In genomic region chr16:71893888-71894228, GRCh38 we compare ENCODE assay signal across 9 cellular contexts. TPM values are rescaled to one million over a fixed set of nuclear protein-coding genes. Genes with fewer than 3 reads are reported as not detected.
DNase-seq lines count a peak whose midpoint lies in the region; ATAC-seq and TF ChIP-seq lines count a peak whose summit lies in the region.
"Had no signal": no experiment of that assay in that cellular context is flagged by ENCODE, and none has a peak within 500 bp of the region (broad histone marks: within the 10 kb centered on the region; RNA-seq: fewer than 3 reads in every experiment).

No MANE protein-coding gene starts in this region.

- H3K27me3 ChIP-seq in right atrium auricular region (no peaks in the 10 kb centered on the region), brain microvascular endothelial cell (replicated peaks) (no peaks in the 10 kb centered on the region), mononuclear cell (ENCODE audit: insufficient read depth, low read length) (no peaks in the 10 kb centered on the region), aorta (ENCODE audit: control insufficient read depth in 1 of 2, insufficient read depth in 2 of 2, low read length in 1 of 2) (no peaks in the 10 kb centered on the region)

- H3K4me1 ChIP-seq in right atrium auricular region (peaks cover 0 to 27% of the 10 kb centered on the region in 2 donors), mononuclear cell (ENCODE audit: insufficient read depth, low read length) (peaks cover 37% of the 10 kb centered on the region), aorta (ENCODE audit: control insufficient read depth in 1 of 2, insufficient read depth in 2 of 2, low read length in 2 of 2) (no peaks in the 10 kb centered on the region)

- in situ Hi-C loops in brain microvascular endothelial cell (cut with HindIII; ENCODE audit: low pct_ligation_motif_present, low sequenced_read_pairs): no loop called here

- peak overlapping the region; percentile 99 for H3K27ac ChIP-seq in right atrium auricular region
- peak overlapping the region; percentile 91 for H3K27ac ChIP-seq in brain microvascular endothelial cell
- peak overlapping the region; percentile 31 to 99 for H3K27ac ChIP-seq in aorta (ENCODE audit: low read depth in 1 of 2, low read length in 2 of 2)

- H3K9me3 ChIP-seq in right atrium auricular region (no peaks in the 10 kb centered on the region), mononuclear cell (ENCODE audit: low read depth, low read length) (no peaks in the 10 kb centered on the region), aorta (ENCODE audit: control insufficient read depth, low read length) (no peaks in the 10 kb centered on the region)

- ATAC-seq in Right ventricle myocardium superior (ENCODE audit: poor library complexity) (no peak), aorta (ENCODE audit: low FRiP score) (no peak), GM18868 (IDR thresholded peaks at IDR 0.05; ENCODE audit: unreplicated experiment) (no peak)

- intact Hi-C loops in Right ventricle myocardium superior (cut with DNase I): no loop called here
- intact Hi-C loops in aorta (cut with DNase I): loop anchor here in 1 of 2 donors (2.0 kb wide), 2 partner anchors 37 to 85 kb away; partner anchors contain the start of gene AP1G1

- no peak for TF ChIP-seq CTCF in right atrium auricular region (IDR thresholded peaks at IDR 0.05)
- no peak for TF ChIP-seq CTCF in brain microvascular endothelial cell (IDR thresholded peaks at IDR 0.05; ENCODE audit: low read depth, low read length, missing control alignments)

- 28 to 34% methylated on average over 7 of the region's 7 CpGs for whole genome bisulfite sequencing in aorta, 2 donors

- peak overlapping the region; percentile 81 to 94 for H3K4me3 ChIP-seq in right atrium auricular region
- peak overlapping the region; percentile 91 for H3K4me3 ChIP-seq in brain microvascular endothelial cell (ENCODE audit: low read depth, low read length)
- peak overlapping the region; percentile 99 for H3K4me3 ChIP-seq in mononuclear cell (ENCODE audit: low read length)
- H3K4me3 ChIP-seq in aorta (ENCODE audit: low read length in 2 of 2): peak overlapping the region; percentile 41 to 87

- DNase-seq in right atrium auricular region (ENCODE audit: low spot score) (no peak), Right ventricle myocardium superior (no peak), brain microvascular endothelial cell (no peak), aorta (no peak), AG08395 (ENCODE audit: low spot score) (no peak), DMS79 treated with DMSO at 0.1 percent for 48 hours (lab: John Stamatoyannopoulos, UW) (no peak)
- DNase-seq: NCI-H187 had no signal

- H3K36me3 ChIP-seq in right atrium auricular region: no peaks in the 10 kb centered on the region
- no peaks in the 10 kb centered on the region for H3K36me3 ChIP-seq in brain microvascular endothelial cell (replicated peaks)
- no peaks in the 10 kb centered on the region for H3K36me3 ChIP-seq in aorta (ENCODE audit: control insufficient read depth in 1 of 2, insufficient read depth in 2 of 2, low read length in 1 of 2)

RNA-seq across cellular contexts. Expression of gene IST1, which starts 1.5 kb away (rescaled TPM):
- 100 to 1,000 TPM; 140 to 150 TPM for total RNA-seq in right atrium auricular region
- 113 TPM for total RNA-seq in Right ventricle myocardium superior
- total RNA-seq in mononuclear cell: 426 TPM
- 100 to 1,000 TPM; 152 to 202 TPM for total RNA-seq in aorta
- polyA plus RNA-seq in aorta: 100 to 1,000 TPM in 1 of 2 donors, 10 to 100 TPM in 1; 52.5 to 150 TPM

RNA-seq across cellular contexts. Expression of gene ZNF821, which starts 9.9 kb away (rescaled TPM):
- total RNA-seq in right atrium auricular region (1 to 10 TPM; 2.6 to 8.9 TPM), Right ventricle myocardium superior (1.7 TPM), mononuclear cell (15.1 TPM), aorta (1 to 10 TPM; 7.9 to 9.9 TPM)
- polyA plus RNA-seq in aorta: 1 to 10 TPM; 5.4 to 9.2 TPM

RNA-seq across cellular contexts. Expression of gene ATXN1L, which starts 48.1 kb away (rescaled TPM):
- total RNA-seq in right atrium auricular region (10 to 100 TPM; 13.6 to 23.7 TPM), Right ventricle myocardium superior (13.4 TPM), mononuclear cell (41.0 TPM), aorta (10 to 100 TPM; 30.4 to 31.2 TPM)
- polyA plus RNA-seq in aorta: 10 to 100 TPM in 1 of 2 donors, 1 to 10 TPM in 1; 7.9 to 10.8 TPM
